ENCODE assay signal across 10 cellular contexts in the genomic region with DNA sequence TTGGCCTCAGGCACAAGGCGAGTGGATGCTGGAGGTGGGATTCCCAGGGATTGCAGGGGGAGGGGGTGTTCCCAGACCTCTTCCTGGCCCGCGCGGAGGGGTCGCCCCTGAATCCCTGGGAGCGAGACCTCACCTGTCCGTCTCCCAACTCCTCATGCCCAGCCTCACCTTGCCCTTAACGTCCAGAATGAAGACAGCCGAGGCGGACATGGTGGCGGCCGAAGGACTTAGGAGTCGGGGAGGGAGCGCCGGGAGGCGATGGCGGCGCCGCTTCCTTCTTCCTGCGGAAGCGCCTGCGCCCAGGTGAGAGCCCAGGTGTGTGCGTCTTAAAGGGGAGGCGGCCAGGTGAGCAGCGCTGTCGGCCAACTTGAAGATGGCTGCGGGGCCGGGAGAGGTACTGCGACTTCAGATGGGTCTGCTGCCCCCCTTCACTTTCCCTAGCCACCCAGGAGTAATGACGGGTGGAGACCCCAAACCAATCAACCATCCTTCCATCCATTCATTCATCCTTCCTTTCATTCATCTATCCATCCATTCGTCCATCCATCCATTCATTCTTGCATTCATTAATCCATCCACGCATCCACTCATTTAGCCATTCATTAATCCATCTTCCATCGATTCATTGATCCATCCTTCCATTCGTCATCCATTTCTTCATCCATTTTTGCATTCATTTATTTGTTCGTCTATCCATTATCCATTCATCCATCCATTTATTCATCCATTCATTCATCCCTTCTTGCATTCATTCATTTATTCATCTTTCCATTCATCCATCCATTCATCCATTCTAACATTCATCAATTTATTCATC. TPM values are rescaled to one million over a fixed set of nuclear protein-coding genes. Genes with fewer than 3 reads are reported as not detected.
DNase-seq lines count a peak whose midpoint lies in the region; ATAC-seq and TF ChIP-seq lines count a peak whose summit lies in the region.
"Had no signal": no experiment of that assay in that cellular context is flagged by ENCODE, and none has a peak within 500 bp of the region (broad histone marks: within the 10 kb centered on the region; RNA-seq: fewer than 3 reads in every experiment).

A gene (minus strand): TSS at position 291 of the 817 bp plus-strand sequence. CDS start 81 bp downstream, at position 210.

- intact Hi-C loops in transverse colon (cut with DNase I; ENCODE audit: low total_unique reads), result no loop called here

- H3K9me3 ChIP-seq in HUES48 (ENCODE audit: control insufficient read depth, insufficient read depth, low read length) (no peaks in the 10 kb centered on the region), RWPE2 (ENCODE audit: severe bottlenecking) (no peaks in the 10 kb centered on the region), transverse colon (no peaks in the 10 kb centered on the region)

- peaks cover 21% of the 10 kb centered on the region for H3K36me3 ChIP-seq in HUES48 (ENCODE audit: control insufficient read depth, insufficient read depth, low read length)
- H3K36me3 ChIP-seq in RWPE2 (ENCODE audit: low read depth), result peaks cover 17% of the 10 kb centered on the region
- H3K36me3 ChIP-seq in transverse colon, result no peaks in the 10 kb centered on the region

- WGBS in transverse colon (ENCODE audit: low coverage in 1 of 2), 2 donors, result 24 to 58% methylated on average over 6 to 33 of the region's 35 CpGs

- H3K27ac ChIP-seq in HUES48 (ENCODE audit: low read depth, low read length) (no peak within 1 kb of the TSS), RWPE2 (ENCODE audit: poor library complexity, severe bottlenecking) (peak within 1 kb of the TSS; percentile 42), transverse colon (peak within 1 kb of the TSS; percentile 53 to 76 (median 66))

- no peaks in the 10 kb centered on the region for H3K4me1 ChIP-seq in HUES48 (ENCODE audit: control insufficient read depth, insufficient read depth, low read length)
- H3K4me1 ChIP-seq in RWPE2 (ENCODE audit: insufficient read depth, poor library complexity, severe bottlenecking), result peaks cover 5% of the 10 kb centered on the region
- no peaks in the 10 kb centered on the region for H3K4me1 ChIP-seq in transverse colon

- H3K27me3 ChIP-seq in HUES48 (ENCODE audit: control insufficient read depth, insufficient read depth, low read length), result no peaks in the 10 kb centered on the region
- H3K27me3 ChIP-seq in RWPE2 (ENCODE audit: insufficient read depth, poor library complexity, severe bottlenecking), result no peaks in the 10 kb centered on the region
- H3K27me3 ChIP-seq in transverse colon, result peaks cover 23% of the 10 kb centered on the region

- peak; percentile 44 for TF ChIP-seq POLR2A in transverse colon (IDR thresholded peaks at IDR 0.05)

- peak within 1 kb of the TSS; percentile 64; the same call in 1 of the 2 replicates for H3K9ac ChIP-seq in HUES48 (ENCODE audit: low read depth, low read length)

- H3K4me3 ChIP-seq in HUES48 (ENCODE audit: low read depth, low read length) (peak within 1 kb of the TSS; percentile 86), RWPE2 (ENCODE audit: severe bottlenecking) (peak within 1 kb of the TSS; percentile 79), transverse colon (peak within 1 kb of the TSS in 3 of 4 donors; percentile 46 to 65 (median 53))

- peak; percentile 88 for ATAC-seq in RWPE2 (ENCODE audit: low read depth)
- no peak for ATAC-seq in HG02759 (IDR thresholded peaks at IDR 0.05; ENCODE audit: unreplicated experiment)
- ATAC-seq: sciatic nerve; stimulated activated memory B cell treated with anti-CD40 and anti-IgM and Interleukin-4, amounts not matched to agents 10 μg/mL and 1 μg/mL and 100 μg/mL, for 72 hours had no signal

- TF ChIP-seq CTCF in RWPE2 (IDR thresholded peaks at IDR 0.05; ENCODE audit: poor library complexity, severe bottlenecking) (no peak), transverse colon (IDR thresholded peaks at IDR 0.05) (no peak)

- TF ChIP-seq EP300 in transverse colon (IDR thresholded peaks at IDR 0.05; ENCODE audit: low read depth), result no peak

- in situ Hi-C loops in transverse colon (cut with MboI; ENCODE audit: low pct_ligation_motif_present in 1 of 4, low pct_unique_long_range_greater_than_20kb in 1 of 4, low sequenced_read_pairs in 3 of 4), result loop anchor here in 1 of 4 donors (10.0 kb wide), 1 partner anchor 58 kb away; no protein-coding TSS in a partner anchor

- peak; percentile 72 for DNase-seq in RWPE2 (ENCODE audit: low spot score)
- DNase-seq in iPS-NIHi7 (ENCODE audit: extremely low spot score), result peak; percentile 74
- DNase-seq in transverse colon, result peak; percentile 69
- DNase-seq in medulla oblongata (ENCODE audit: extremely low spot score), result no peak
- no peak for DNase-seq in activated CD8-positive, alpha-beta memory T cell treated with anti-CD3 and anti-CD28 coated beads, Interleukin-2, amount 50 U/mL, for 48 hours
- DNase-seq: KBM-7 had no signal

RNA-seq across cellular contexts. Expression of the gene that starts here (rescaled TPM):
- 100 to 1,000 TPM in 1 of 4 donors, 10 to 100 TPM in 3; 22.8 to 111 (median 63.1) TPM for total RNA-seq in transverse colon
- total RNA-seq: sciatic nerve had no signal

Comparison
In these comparisons a context has a peak if more than half of its experiments do, and no peak if none do; other contexts are left out.
1. DNase-seq: peak in RWPE2 (single experiment), iPS-NIHi7 (single experiment) and transverse colon (single experiment); none in medulla oblongata (single experiment) and activated CD8-positive, alpha-beta memory T cell treated with anti-CD3 and anti-CD28 coated beads, Interleukin-2, amount 50 U/mL, for 48 hours (single experiment).
2. Peak in every context shown above with its lines, with median percentiles within 50 percentile points of each other: H3K4me3 ChIP-seq.